29 cellular contexts compared by ENCODE assay signal in genomic region chr3:191699546-191699945, GRCh38.
"Had no signal": no experiment of that assay in that cellular context is flagged by ENCODE, and none has a peak within 500 bp of the region (broad histone marks: within the 10 kb centered on the region; RNA-seq: fewer than 3 reads in every experiment).

No MANE protein-coding gene starts in this region.

- H3K4me1 ChIP-seq: stomach, suprapubic skin, testis, thyroid gland, tibial artery, tibial nerve, transverse colon, upper lobe of left lung, upper lobe of right lung, uterus, vagina had no signal

- ATAC-seq: stimulated activated effector memory CD8-positive, alpha-beta T cell treated with anti-CD3 and anti-CD28 coated beads, Interleukin-12 subunit alpha, Interleukin-12 subunit beta, amount 100 ng/mL, for 72 hours; stimulated activated memory B cell treated with anti-CD40 and anti-IgM and Interleukin-4, amounts not matched to agents 10 μg/mL and 1 μg/mL and 100 μg/mL, for 72 hours; stimulated activated naive B cell treated with anti-CD40 and anti-IgM and Interleukin-4, amounts not matched to agents 10 μg/mL and 1 μg/mL and 100 μg/mL, for 72 hours; stimulated activated naive CD8-positive, alpha-beta T cell treated with anti-CD3 and anti-CD28 coated beads, Interleukin-15, amount 100 ng/mL, for 72 hours; stimulated activated naive CD8-positive, alpha-beta T cell treated with anti-CD3 and anti-CD28 coated beads, Interleukin-15, Interleukin-2, amounts not matched to agents 100 U/mL and 50 U/mL, for 24 hours; upper lobe of right lung had no signal

- H3K27ac Mint-ChIP-seq: stimulated activated effector memory CD8-positive, alpha-beta T cell treated with anti-CD3 and anti-CD28 coated beads, Interleukin-12 subunit alpha, Interleukin-12 subunit beta, amount 100 ng/mL, for 72 hours; stimulated activated memory B cell treated with anti-CD40 and anti-IgM and Interleukin-4, amounts not matched to agents 10 μg/mL and 1 μg/mL and 100 μg/mL, for 72 hours; stimulated activated naive B cell treated with anti-CD40 and anti-IgM and Interleukin-4, amounts not matched to agents 10 μg/mL and 1 μg/mL and 100 μg/mL, for 72 hours; stimulated activated naive CD8-positive, alpha-beta T cell treated with anti-CD3 and anti-CD28 coated beads, Interleukin-15, amount 100 ng/mL, for 72 hours; stimulated activated naive CD8-positive, alpha-beta T cell treated with anti-CD3 and anti-CD28 coated beads, Interleukin-15, Interleukin-2, amounts not matched to agents 100 ng/mL and 50 ng/mL, for 24 hours; type B pancreatic cell had no signal

- H3K36me3 ChIP-seq: stomach, suprapubic skin, thoracic aorta, thyroid gland, tibial artery, tibial nerve, transverse colon, upper lobe of left lung, upper lobe of right lung, uterus, vagina had no signal

- H3K9me3 ChIP-seq: suprapubic skin, testis, thoracic aorta, thyroid gland, transverse colon, upper lobe of right lung, uterus, vagina had no signal

- DNase-seq: stimulated activated CD4-positive, alpha-beta T cell treated with anti-CD3 and anti-CD28 coated beads, Interleukin-2, amount 100 ng/mL, for 48 hours; stimulated activated CD4-positive, alpha-beta T cell treated with anti-CD3 and anti-CD28 coated beads, Interleukin-4, amount 100 ng/mL, for 1 hour; stimulated activated CD4-positive, alpha-beta T cell treated with anti-CD3 and anti-CD28 coated beads, Interleukin-4, amount 100 ng/mL, for 24 hours; stimulated activated CD4-positive, alpha-beta T cell treated with anti-CD3 and anti-CD28 coated beads, Interleukin-4, amount 100 ng/mL, for 4 hours; stimulated activated CD8-positive, alpha-beta memory T cell treated with anti-CD3 and anti-CD28 coated beads, Interleukin-4, amount 100 ng/mL, for 48 hours; stimulated activated naive B cell treated with anti-CD40 and anti-IgM and Interleukin-4, amounts not matched to agents 10 μg/mL and 1 μg/mL and 100 μg/mL, for 72 hours; stimulated activated naive CD4-positive, alpha-beta T cell; stimulated activated naive CD4-positive, alpha-beta T cell treated with Interleukin-2 at 50 U/mL for 16 hours; stimulated activated naive CD8-positive, alpha-beta T cell treated with anti-CD3 and anti-CD28 coated beads, Interleukin-15, amount 100 ng/mL, for 72 hours; stimulated activated naive CD8-positive, alpha-beta T cell treated with anti-CD3 and anti-CD28 coated beads, Interleukin-15, Interleukin-2, amounts not matched to agents 100 U/mL and 50 U/mL, for 24 hours; stomach; substantia nigra; testis; thyroid gland; tibial artery; transverse colon; trophoblast cell; upper lobe of left lung; upper lobe of right lung; uterus had no signal

- H3K4me1 Mint-ChIP-seq: stimulated activated effector memory CD8-positive, alpha-beta T cell treated with anti-CD3 and anti-CD28 coated beads, Interleukin-12 subunit alpha, Interleukin-12 subunit beta, amount 100 ng/mL, for 72 hours; stimulated activated memory B cell treated with anti-CD40 and anti-IgM and Interleukin-4, amounts not matched to agents 10 μg/mL and 1 μg/mL and 100 μg/mL, for 72 hours; stimulated activated naive B cell treated with anti-CD40 and anti-IgM and Interleukin-4, amounts not matched to agents 10 μg/mL and 1 μg/mL and 100 μg/mL, for 72 hours; stimulated activated naive CD8-positive, alpha-beta T cell treated with anti-CD3 and anti-CD28 coated beads, Interleukin-15, amount 100 ng/mL, for 72 hours had no signal

- H3K4me3 Mint-ChIP-seq: stimulated activated effector memory CD8-positive, alpha-beta T cell treated with anti-CD3 and anti-CD28 coated beads, Interleukin-12 subunit alpha, Interleukin-12 subunit beta, amount 100 ng/mL, for 72 hours; stimulated activated memory B cell treated with anti-CD40 and anti-IgM and Interleukin-4, amounts not matched to agents 10 μg/mL and 1 μg/mL and 100 μg/mL, for 72 hours; stimulated activated naive B cell treated with anti-CD40 and anti-IgM and Interleukin-4, amounts not matched to agents 10 μg/mL and 1 μg/mL and 100 μg/mL, for 72 hours; stimulated activated naive CD8-positive, alpha-beta T cell treated with anti-CD3 and anti-CD28 coated beads, Interleukin-15, amount 100 ng/mL, for 72 hours; stimulated activated naive CD8-positive, alpha-beta T cell treated with anti-CD3 and anti-CD28 coated beads, Interleukin-15, Interleukin-2, amounts not matched to agents 100 ng/mL and 50 ng/mL, for 24 hours; type B pancreatic cell had no signal

- H3K36me3 Mint-ChIP-seq: stimulated activated effector memory CD8-positive, alpha-beta T cell treated with anti-CD3 and anti-CD28 coated beads, Interleukin-12 subunit alpha, Interleukin-12 subunit beta, amount 100 ng/mL, for 72 hours; stimulated activated memory B cell treated with anti-CD40 and anti-IgM and Interleukin-4, amounts not matched to agents 10 μg/mL and 1 μg/mL and 100 μg/mL, for 72 hours; stimulated activated naive B cell treated with anti-CD40 and anti-IgM and Interleukin-4, amounts not matched to agents 10 μg/mL and 1 μg/mL and 100 μg/mL, for 72 hours; type B pancreatic cell had no signal

- H3K27ac ChIP-seq: stomach, suprapubic skin, testis, thoracic aorta, thyroid gland, tibial artery, tibial nerve, transverse colon, upper lobe of left lung, upper lobe of right lung, uterus, vagina had no signal

- FAIRE-seq: urothelium cell line had no signal

- H3K9me3 Mint-ChIP-seq: stimulated activated naive CD8-positive, alpha-beta T cell treated with anti-CD3 and anti-CD28 coated beads, Interleukin-15, Interleukin-2, amounts not matched to agents 100 ng/mL and 50 ng/mL, for 24 hours; type B pancreatic cell had no signal

- H3K27me3 ChIP-seq: stomach, suprapubic skin, testis, thyroid gland, tibial artery, tibial nerve, transverse colon, upper lobe of left lung, upper lobe of right lung, uterus, vagina had no signal

- H3K27me3 Mint-ChIP-seq: stimulated activated naive B cell treated with anti-CD40 and anti-IgM and Interleukin-4, amounts not matched to agents 10 μg/mL and 1 μg/mL and 100 μg/mL, for 72 hours; stimulated activated naive CD8-positive, alpha-beta T cell treated with anti-CD3 and anti-CD28 coated beads, Interleukin-15, amount 100 ng/mL, for 72 hours; stimulated activated naive CD8-positive, alpha-beta T cell treated with anti-CD3 and anti-CD28 coated beads, Interleukin-15, Interleukin-2, amounts not matched to agents 100 ng/mL and 50 ng/mL, for 24 hours; type B pancreatic cell had no signal

- H3K4me3 ChIP-seq: stomach, suprapubic skin, testis, thoracic aorta, thyroid gland, tibial artery, tibial nerve, transverse colon, upper lobe of left lung, upper lobe of right lung, uterus, vagina had no signal
